Comparison of ENCODE assay signal across 17 cellular contexts in genomic region chr20:63340158-63340688, GRCh38. TPM values are rescaled to one million over a fixed set of nuclear protein-coding genes. Genes with fewer than 3 reads are reported as not detected.
"Had no signal": no experiment of that assay in that cellular context is flagged by ENCODE, and none has a peak within 500 bp of the region (broad histone marks: within the 10 kb centered on the region; RNA-seq: fewer than 3 reads in every experiment).

No MANE protein-coding gene starts in this region.

RNA-seq across cellular contexts. Expression of gene CHRNA4, which starts 20.9 kb away (rescaled TPM):
- total RNA-seq: activated B cell treated with CpG ODN at 0.5 μM for 24 hours; activated CD4-positive, alpha-beta memory T cell treated with anti-CD3 and anti-CD28 coated beads for 36 hours; activated naive CD4-positive, alpha-beta T cell treated with anti-CD3 and anti-CD28 coated beads for 36 hours; activated naive CD4-positive, alpha-beta T cell treated with anti-CD3 and anti-CD28 coated beads, Interleukin-2, amount 50 U/mL, for 72 hours; activated T-cell treated with anti-CD3 and anti-CD28 coated beads, Interleukin-2, amount 50 U/mL, for 4 hours; activated T-helper 1 cell treated with anti-CD3 and anti-CD28 coated beads, Interleukin-12 subunit alpha, Interleukin-12 subunit beta, Interleukin-2, Interleukin-4 antibody, amounts not matched to agents 30 ng/mL and 10 ng/mL and 1 ng/mL, durations not matched to agents 14 hours and 24 hours and 36 hours; aorta; chondrocyte; MCF 10A; NCI-H460; PC-3; Peyer's patch; SK-MEL-5; T-cell; T-helper 17 cell had no signal
- polyA plus RNA-seq: aorta, cardiac muscle cell had no signal

RNA-seq across cellular contexts. Expression of gene COL20A1, which starts 47.2 kb away (rescaled TPM):
- total RNA-seq: activated B cell treated with CpG ODN at 0.5 μM for 24 hours; activated CD4-positive, alpha-beta memory T cell treated with anti-CD3 and anti-CD28 coated beads for 36 hours; activated T-cell treated with anti-CD3 and anti-CD28 coated beads, Interleukin-2, amount 50 U/mL, for 4 hours; activated T-helper 1 cell treated with anti-CD3 and anti-CD28 coated beads, Interleukin-12 subunit alpha, Interleukin-12 subunit beta, Interleukin-2, Interleukin-4 antibody, amounts not matched to agents 30 ng/mL and 10 ng/mL and 1 ng/mL, durations not matched to agents 14 hours and 24 hours and 36 hours; cardiac muscle cell; chondrocyte; PC-3; Peyer's patch; Right ventricle myocardium inferior; SK-MEL-5 had no signal
